In genomic region chr14:21106506-21107359, GRCh38 we compare ENCODE assay signal across 1 cellular context.
A peak's percentile ranks its signal among the peaks of the same experiment; 100 is the strongest.
TF ChIP-seq lines count a peak whose summit lies in the region.

No MANE protein-coding gene starts in this region.

TF ChIP-seq in HepG2, 621 proteins besides CTCF, POLR2A, EP300 and RAD21 (continued from another document and continues in another):
- TF ChIP-seq E2F1 (CRISPR knock-in tag; IDR thresholded peaks at IDR 0.05) (no peak), RFX5 (IDR thresholded peaks at IDR 0.05; ENCODE audit: low read depth, low read length) (no peak), CSRNP2 (CRISPR knock-in tag; conservative IDR thresholded peaks at IDR 0.05; ENCODE audit: low read depth) (no peak), ISL2 (CRISPR knock-in tag; IDR thresholded peaks at IDR 0.05) (no peak), ZBTB33 (CRISPR knock-in tag; IDR thresholded peaks at IDR 0.05) (peak; percentile 85), ZXDC (CRISPR knock-in tag; IDR thresholded peaks at IDR 0.05) (no peak), ZNF251 (CRISPR knock-in tag; IDR thresholded peaks at IDR 0.05) (peak; percentile 29; the same call in 1 of the 2 replicates), STAT6 (CRISPR knock-in tag; IDR thresholded peaks at IDR 0.05; ENCODE audit: borderline replicate concordance) (peak; percentile 56; the same call in 1 of the 2 replicates), POLR2G (IDR thresholded peaks at IDR 0.05; ENCODE audit: low read depth, low read length) (no peak), ARID5B (CRISPR knock-in tag; IDR thresholded peaks at IDR 0.05) (peak; percentile 79), ZNF775 (CRISPR knock-in tag; IDR thresholded peaks at IDR 0.05; ENCODE audit: borderline replicate concordance) (no peak), ZNF512B (CRISPR knock-in tag; IDR thresholded peaks at IDR 0.05; ENCODE audit: borderline replicate concordance) (peak; percentile 41; the same call in 1 of the 2 replicates), RNF2 (conservative IDR thresholded peaks at IDR 0.05; ENCODE audit: low read depth) (no peak), STAG1 (CRISPR knock-in tag; IDR thresholded peaks at IDR 0.05) (peak; percentile 91), CENPT (CRISPR knock-in tag; IDR thresholded peaks at IDR 0.05; ENCODE audit: low read depth) (no peak), KLF12 (CRISPR knock-in tag; IDR thresholded peaks at IDR 0.05; ENCODE audit: borderline replicate concordance) (peak; percentile 63; the same call in 1 of the 2 replicates), ZNF619 (CRISPR knock-in tag; IDR thresholded peaks at IDR 0.05) (no peak), RBAK (CRISPR knock-in tag; IDR thresholded peaks at IDR 0.05) (no peak), HMG20A (CRISPR knock-in tag; IDR thresholded peaks at IDR 0.05; ENCODE audit: borderline replicate concordance) (no peak), ZNF343 (CRISPR knock-in tag; IDR thresholded peaks at IDR 0.05) (no peak), IKZF1 (IDR thresholded peaks at IDR 0.05) (no peak), FLYWCH1 (CRISPR knock-in tag; IDR thresholded peaks at IDR 0.05) (no peak), ISX (CRISPR knock-in tag; conservative IDR thresholded peaks at IDR 0.05) (no peak), ZNF335 (CRISPR knock-in tag; IDR thresholded peaks at IDR 0.05) (peak; percentile 63; the same call in 1 of the 2 replicates), ZMYM2 (CRISPR knock-in tag; IDR thresholded peaks at IDR 0.05) (peak; percentile 44; the same call in 1 of the 2 replicates), MLX (CRISPR knock-in tag; IDR thresholded peaks at IDR 0.05) (no peak; the same call in 1 of the 2 replicates), ZC3H4 (CRISPR knock-in tag; IDR thresholded peaks at IDR 0.05; ENCODE audit: borderline replicate concordance) (no peak), E2F5 (CRISPR knock-in tag; conservative IDR thresholded peaks at IDR 0.05) (no peak), HCFC1 (IDR thresholded peaks at IDR 0.05; ENCODE audit: low read depth, low read length) (no peak), ZNF567 (CRISPR knock-in tag; IDR thresholded peaks at IDR 0.05; ENCODE audit: borderline replicate concordance) (0 out of 2 replicates have a peak, but pooled peaks have one; percentile 84), PHF5A (CRISPR knock-in tag; IDR thresholded peaks at IDR 0.05; ENCODE audit: low read depth, unreplicated experiment) (no peak), FOXK1 (CRISPR knock-in tag; IDR thresholded peaks at IDR 0.05; ENCODE audit: borderline replicate concordance, low read depth) (no peak; the same call in 1 of the 2 replicates)
